Comparison of ENCODE assay signal across 20 cellular contexts in the genomic region with DNA sequence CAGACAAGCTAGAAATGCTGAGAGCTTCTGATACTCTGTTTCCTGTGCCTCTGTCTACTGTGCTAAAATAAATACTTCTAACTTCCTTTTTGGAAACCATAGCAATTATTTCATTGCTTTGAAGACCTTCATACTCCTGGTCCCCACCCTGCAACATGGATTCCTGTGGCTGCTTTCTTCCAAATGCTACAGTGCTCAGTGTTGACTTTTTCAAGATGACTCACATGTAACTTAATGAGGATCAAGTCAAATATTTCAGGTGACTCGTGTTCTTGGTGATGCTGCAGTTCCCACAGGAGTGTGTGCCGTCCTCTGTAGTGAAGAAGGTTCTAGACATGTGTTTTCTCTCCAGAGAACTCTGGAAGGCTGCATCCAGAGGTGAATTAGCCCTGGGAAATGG.
DNase-seq lines count a peak whose midpoint lies in the region; ATAC-seq and TF ChIP-seq lines count a peak whose summit lies in the region.
"Had no signal": no experiment of that assay in that cellular context is flagged by ENCODE, and none has a peak within 500 bp of the region (broad histone marks: within the 10 kb centered on the region; RNA-seq: fewer than 3 reads in every experiment).

No MANE protein-coding gene starts in this region.

- H3K36me3 Mint-ChIP-seq in mesothelial cell of epicardium, result peaks cover 1% of the 10 kb centered on the region
- H3K36me3 Mint-ChIP-seq: CD8-positive, alpha-beta T cell had no signal

- intact Hi-C loops in head of caudate nucleus (cut with DNase I), result no loop called here

- H3K9me3 Mint-ChIP-seq in mesothelial cell of epicardium, result peaks cover 19% of the 10 kb centered on the region

- H3K27me3 Mint-ChIP-seq in mesothelial cell of epicardium (ENCODE audit: low read depth), result peaks cover under 1% of the 10 kb centered on the region

- no peak for TF ChIP-seq CTCF in astrocyte of the cerebellum (IDR thresholded peaks at IDR 0.05; ENCODE audit: low read depth, low read length, missing control alignments)
- no peak for TF ChIP-seq CTCF in mesothelial cell of epicardium (IDR thresholded peaks at IDR 0.05; ENCODE audit: unreplicated experiment)

- no peak for ATAC-seq in HG03045 (IDR thresholded peaks at IDR 0.05; ENCODE audit: unreplicated experiment)
- no peak for ATAC-seq in GM18907 (IDR thresholded peaks at IDR 0.05; ENCODE audit: unreplicated experiment)
- ATAC-seq: CD8-positive, alpha-beta T cell; sciatic nerve had no signal

- DNase-seq in A172 (ENCODE audit: low spot score), result peak; percentile 91
- DNase-seq in HT1080 (ENCODE audit: low read depth), result peak; percentile 98
- DNase-seq in astrocyte of the cerebellum (ENCODE audit: low read depth), result peak; percentile 41
- peak; percentile 73 for DNase-seq in islet precursor cell
- no peak for DNase-seq in mesothelial cell of epicardium (ENCODE audit: low spot score in 2 of 2, unreplicated experiment in 2 of 2)
- DNase-seq in head of caudate nucleus, result no peak
- DNase-seq: activated CD4-positive, alpha-beta T cell treated with anti-CD3 and anti-CD28 coated beads for 48 hours; CD8-positive, alpha-beta T cell; left cardiac atrium; NCI-H1048; NCI-H2081 treated with DMSO at 0.1 percent for 48 hours; NCI-H510A; stimulated activated CD4-positive, alpha-beta T cell treated with anti-CD3 and anti-CD28 coated beads, Interleukin-4, amount 100 ng/mL, for 24 hours had no signal

- in situ Hi-C loops in astrocyte of the cerebellum (cut with HindIII; ENCODE audit: low sequenced_read_pairs), result no loop called here

- H3K4me1 Mint-ChIP-seq in mesothelial cell of epicardium, result peaks cover 4% of the 10 kb centered on the region
- H3K4me1 Mint-ChIP-seq: IgD-negative memory B cell had no signal

- H3K27ac Mint-ChIP-seq in mesothelial cell of epicardium, result no peak overlapping the region
- H3K27ac Mint-ChIP-seq: CD8-positive, alpha-beta T cell; IgD-negative memory B cell had no signal

- H3K4me3 ChIP-seq in astrocyte of the cerebellum (ENCODE audit: low read depth, low read length), result no peak overlapping the region
- H3K4me3 ChIP-seq: ascending aorta, hepatocyte, vagina had no signal

- H3K4me3 Mint-ChIP-seq in mesothelial cell of epicardium, result no peak overlapping the region
- H3K4me3 Mint-ChIP-seq: CD8-positive, alpha-beta T cell; IgD-negative memory B cell had no signal

Comparison
In these comparisons a context has a peak if more than half of its experiments do, and no peak if none do; other contexts are left out.
1. DNase-seq: peak in A172 (single experiment), HT1080 (single experiment), astrocyte of the cerebellum (single experiment) and islet precursor cell (single experiment); none in mesothelial cell of epicardium (0 of 2) and head of caudate nucleus (0 of 42).